In genomic region chr10:33248638-33249037, GRCh38 we compare ENCODE assay signal across 9 cellular contexts.
A peak's percentile ranks its signal among the peaks of the same experiment; 100 is the strongest.
DNase-seq lines count a peak whose midpoint lies in the region; ATAC-seq and TF ChIP-seq lines count a peak whose summit lies in the region.
"Had no signal": no experiment of that assay in that cellular context is flagged by ENCODE, and none has a peak within 500 bp of the region (broad histone marks: within the 10 kb centered on the region; RNA-seq: fewer than 3 reads in every experiment).

No MANE protein-coding gene starts in this region.

- ATAC-seq in GM21423 (IDR thresholded peaks at IDR 0.05; ENCODE audit: unreplicated experiment) (peak; percentile 91), GM21515 (IDR thresholded peaks at IDR 0.05; ENCODE audit: unreplicated experiment) (no peak)
- ATAC-seq in stimulated activated effector memory CD8-positive, alpha-beta T cell treated with anti-CD3 and anti-CD28 coated beads, Interleukin-12 subunit alpha, Interleukin-12 subunit beta, amount 100 ng/mL, for 72 hours = peak; percentile 93

- peaks cover 10% of the 10 kb centered on the region for H3K36me3 Mint-ChIP-seq in stimulated activated effector memory CD8-positive, alpha-beta T cell treated with anti-CD3 and anti-CD28 coated beads, Interleukin-12 subunit alpha, Interleukin-12 subunit beta, amount 100 ng/mL, for 72 hours

- H3K9me3 ChIP-seq in OCI-LY7 (ENCODE audit: low read length) = no peaks in the 10 kb centered on the region
- H3K9me3 ChIP-seq in effector memory CD4-positive, alpha-beta T cell (ENCODE audit: control insufficient read depth, low read length) = no peaks in the 10 kb centered on the region
- H3K9me3 ChIP-seq: thoracic aorta had no signal

- H3K27ac ChIP-seq in OCI-LY7 (ENCODE audit: low read depth, low read length, poor library complexity, severe bottlenecking) = no peak overlapping the region
- peak overlapping the region; percentile 56 for H3K27ac ChIP-seq in effector memory CD4-positive, alpha-beta T cell (ENCODE audit: insufficient read depth, low read length, poor library complexity, severe bottlenecking)
- H3K27ac ChIP-seq: thoracic aorta had no signal

- H3K4me3 Mint-ChIP-seq in stimulated activated effector memory CD8-positive, alpha-beta T cell treated with anti-CD3 and anti-CD28 coated beads, Interleukin-12 subunit alpha, Interleukin-12 subunit beta, amount 100 ng/mL, for 72 hours = no peak overlapping the region

- no peaks in the 10 kb centered on the region for H3K9me3 Mint-ChIP-seq in stimulated activated effector memory CD8-positive, alpha-beta T cell treated with anti-CD3 and anti-CD28 coated beads, Interleukin-12 subunit alpha, Interleukin-12 subunit beta, amount 100 ng/mL, for 72 hours

- H3K79me2 ChIP-seq in OCI-LY7 (ENCODE audit: insufficient read depth, low read depth, low read length) = no peaks in the 10 kb centered on the region

- intact Hi-C loops in OCI-LY7 (cut with micrococcal nuclease; ENCODE audit: unreplicated experiment) (no loop called here), posterior vena cava (cut with DNase I) (no loop called here)

- no peak overlapping the region for H2AFZ ChIP-seq in OCI-LY7 (ENCODE audit: low read length)

- H3K4me1 Mint-ChIP-seq in stimulated activated effector memory CD8-positive, alpha-beta T cell treated with anti-CD3 and anti-CD28 coated beads, Interleukin-12 subunit alpha, Interleukin-12 subunit beta, amount 100 ng/mL, for 72 hours = peaks cover 42% of the 10 kb centered on the region

- DNase-seq in AG08395 (ENCODE audit: low spot score) = peak; percentile 65
- DNase-seq in OCI-LY7 (ENCODE audit: low spot score) = peak; percentile 3
- DNase-seq in effector memory CD4-positive, alpha-beta T cell = peak in 1 of 3 donors; percentile 23
- peak in 1 of 2 donors; percentile 50 for DNase-seq in stimulated activated effector memory CD8-positive, alpha-beta T cell treated with anti-CD3 and anti-CD28 coated beads, Interleukin-12 subunit alpha, Interleukin-12 subunit beta, amount 100 ng/mL, for 72 hours (ENCODE audit: low spot score in 2 of 2)
- DNase-seq in activated CD8-positive, alpha-beta memory T cell treated with anti-CD3 and anti-CD28 coated beads for 24 hours = no peak
- DNase-seq in posterior vena cava (ENCODE audit: low spot score) = no peak

- POLR2A ChIA-PET in OCI-LY7 (lab: Charles Lee) = interaction anchor here (0.6 to 1.1 kb wide), 2 partner anchors 12 to 125 kb away, joined by 3 read pairs; no protein-coding TSS in a partner anchor

- CTCF ChIA-PET in OCI-LY7 (lab: Charles Lee; ENCODE audit: unreplicated experiment) = no interaction called here

- H3K4me3 ChIP-seq in OCI-LY7 (ENCODE audit: low read depth, low read length, poor library complexity, severe bottlenecking) = no peak overlapping the region
- no peak overlapping the region for H3K4me3 ChIP-seq in effector memory CD4-positive, alpha-beta T cell (ENCODE audit: insufficient read depth, low read depth, low read length, poor library complexity, severe bottlenecking)
- H3K4me3 ChIP-seq: thoracic aorta had no signal

- BruUV-seq in OCI-LY7 (replicated peaks; lab: Mats Ljungman, UMichigan) = no TSS peak

- H3K27me3 ChIP-seq in effector memory CD4-positive, alpha-beta T cell (replicated peaks; ENCODE audit: control insufficient read depth, insufficient read depth, low read length, poor library complexity, severe bottlenecking) = no peaks in the 10 kb centered on the region

- H3K4me2 ChIP-seq in OCI-LY7 (ENCODE audit: low read length) = no peak overlapping the region

- H4K20me1 ChIP-seq in OCI-LY7 (ENCODE audit: insufficient read depth, low read length) = no peaks in the 10 kb centered on the region

- no peak overlapping the region for H3K27ac Mint-ChIP-seq in stimulated activated effector memory CD8-positive, alpha-beta T cell treated with anti-CD3 and anti-CD28 coated beads, Interleukin-12 subunit alpha, Interleukin-12 subunit beta, amount 100 ng/mL, for 72 hours

- TF ChIP-seq CTCF in OCI-LY7 (conservative IDR thresholded peaks at IDR 0.05; ENCODE audit: low read length) = no peak

- H3K9me2 ChIP-seq in OCI-LY7 (ENCODE audit: insufficient read depth, low read length) = no peaks in the 10 kb centered on the region

- no peaks in the 10 kb centered on the region for H3K36me3 ChIP-seq in OCI-LY7 (ENCODE audit: insufficient read depth, low read length)
- H3K36me3 ChIP-seq in effector memory CD4-positive, alpha-beta T cell (ENCODE audit: control insufficient read depth, insufficient read depth, low read length) = no peaks in the 10 kb centered on the region

- H3K4me1 ChIP-seq in OCI-LY7 (ENCODE audit: insufficient read depth, low read length, poor library complexity, severe bottlenecking) = no peaks in the 10 kb centered on the region
- H3K4me1 ChIP-seq in effector memory CD4-positive, alpha-beta T cell (ENCODE audit: control insufficient read depth, insufficient read depth, low read length, poor library complexity, severe bottlenecking) = peaks cover 16% of the 10 kb centered on the region

Comparison
In these comparisons a context has a peak if more than half of its experiments do, and no peak if none do; other contexts are left out.
1. DNase-seq: peak in AG08395 (single experiment) and OCI-LY7 (single experiment); none in activated CD8-positive, alpha-beta memory T cell treated with anti-CD3 and anti-CD28 coated beads for 24 hours (single experiment) and posterior vena cava (single experiment).